ENCODE assay signal across 8 cellular contexts in the genomic region with DNA sequence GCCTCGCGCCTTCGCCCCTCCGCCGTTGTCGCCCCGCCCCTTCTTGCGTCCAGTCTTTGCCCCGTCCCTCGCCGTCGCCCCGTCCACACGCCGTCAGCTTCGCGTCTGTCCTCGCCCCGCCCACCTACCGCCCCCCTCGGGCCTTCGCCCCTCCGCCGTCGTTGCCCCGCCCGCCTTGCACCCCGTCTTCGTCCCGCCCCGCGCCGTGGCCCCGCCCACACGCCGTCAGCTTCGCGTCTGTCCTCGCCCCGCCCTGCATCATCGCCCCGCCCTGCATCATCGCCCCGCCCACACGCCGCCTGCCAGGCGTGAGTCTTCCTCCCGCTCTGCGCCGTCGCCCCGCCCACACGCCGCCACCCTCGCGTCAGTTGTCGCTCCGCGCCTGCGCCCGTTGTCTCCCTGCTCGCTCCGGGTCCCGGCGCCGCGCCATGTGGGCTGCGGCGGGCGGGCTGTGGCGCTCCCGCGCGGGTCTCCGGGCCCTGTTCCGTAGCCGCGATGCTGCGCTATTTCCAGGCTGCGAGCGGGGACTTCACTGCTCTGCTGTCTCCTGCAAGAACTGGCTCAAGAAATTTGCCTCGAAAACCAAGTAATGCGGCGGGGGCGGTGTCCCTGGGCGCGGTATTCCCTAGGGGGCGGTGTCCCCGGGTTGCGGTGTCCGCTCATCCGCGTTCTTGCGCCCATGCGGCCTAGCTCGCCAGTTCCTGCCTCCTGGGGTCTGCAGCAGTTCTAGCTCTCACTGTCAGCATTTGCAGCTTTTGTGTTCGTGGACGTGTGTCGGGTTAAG. TPM values are rescaled to one million over a fixed set of nuclear protein-coding genes. Genes with fewer than 3 reads are reported as not detected.
DNase-seq lines count a peak whose midpoint lies in the region; ATAC-seq, FAIRE-seq and TF ChIP-seq lines count a peak whose summit lies in the region.

TSS of gene RBFA (plus strand) at position 367 of the 784 bp plus-strand sequence. CDS start at position 429, 62 bp downstream.

- no peak for FAIRE-seq in H54 (lab: Jason Lieb, UNC)

- peak within 1 kb of the TSS; percentile 98 for H3K27ac Mint-ChIP-seq in nephron progenitor cell
- peak within 1 kb of the TSS; percentile 90 to 95 for H3K27ac Mint-ChIP-seq in stimulated activated naive CD8-positive, alpha-beta T cell treated with anti-CD3 and anti-CD28 coated beads, Interleukin-15, amount 100 ng/mL, for 72 hours

- peak within 1 kb of the TSS; percentile 65 for H3K4me3 ChIP-seq in RWPE2 (ENCODE audit: severe bottlenecking)
- peak within 1 kb of the TSS; percentile 96 for H3K4me3 ChIP-seq in fibroblast of the aortic adventitia (ENCODE audit: low read depth, low read length)

- peaks cover 5% of the 10 kb centered on the region for H3K27me3 Mint-ChIP-seq in nephron progenitor cell (ENCODE audit: low read depth, poor library complexity)
- H3K27me3 Mint-ChIP-seq in stimulated activated naive CD8-positive, alpha-beta T cell treated with anti-CD3 and anti-CD28 coated beads, Interleukin-15, amount 100 ng/mL, for 72 hours = no peaks in the 10 kb centered on the region

- peaks cover 25% of the 10 kb centered on the region for H3K9me3 Mint-ChIP-seq in nephron progenitor cell
- H3K9me3 Mint-ChIP-seq in stimulated activated naive CD8-positive, alpha-beta T cell treated with anti-CD3 and anti-CD28 coated beads, Interleukin-15, amount 100 ng/mL, for 72 hours = peaks cover 5 to 6% of the 10 kb centered on the region in 2 donors

- DNase-seq in ELF-1 (ENCODE audit: low read depth, low spot score) (peak; percentile 94), H54 (ENCODE audit: insufficient read length, low spot score) (peak; percentile 52), LoVo (ENCODE audit: low spot score) (peak; percentile 95), RWPE2 (ENCODE audit: low spot score) (peak; percentile 99), fibroblast of the aortic adventitia (ENCODE audit: low read depth) (peak; percentile 97), nephron progenitor cell (peak; percentile 100)
- DNase-seq in activated T-helper 9 cell treated with anti-CD3 and anti-CD28 coated beads, Interleukin-2, amount 50 U/mL, for 16 hours (ENCODE audit: low read depth) = peak; percentile 100
- peak; percentile 98 to 99 for DNase-seq in stimulated activated naive CD8-positive, alpha-beta T cell treated with anti-CD3 and anti-CD28 coated beads, Interleukin-15, amount 100 ng/mL, for 72 hours

- H3K36me3 Mint-ChIP-seq in nephron progenitor cell (ENCODE audit: low read depth) = peaks cover 53% of the 10 kb centered on the region

- TF ChIP-seq CTCF in RWPE2 (IDR thresholded peaks at IDR 0.05; ENCODE audit: poor library complexity, severe bottlenecking) (peak; percentile 52), fibroblast of the aortic adventitia (IDR thresholded peaks at IDR 0.05; ENCODE audit: insufficient read depth, low read length) (no peak), nephron progenitor cell (IDR thresholded peaks at IDR 0.05) (no peak)

- H3K9me3 ChIP-seq in RWPE2 (ENCODE audit: severe bottlenecking) = no peaks in the 10 kb centered on the region

- peak; percentile 60 for TF ChIP-seq POLR2A in H54 (IDR thresholded peaks at IDR 0.05; ENCODE audit: low read depth, low read length)

- H3K4me1 Mint-ChIP-seq in nephron progenitor cell = peaks cover 38% of the 10 kb centered on the region
- peaks cover 27% of the 10 kb centered on the region for H3K4me1 Mint-ChIP-seq in stimulated activated naive CD8-positive, alpha-beta T cell treated with anti-CD3 and anti-CD28 coated beads, Interleukin-15, amount 100 ng/mL, for 72 hours

- ATAC-seq in RWPE2 (ENCODE audit: low read depth) = peak; percentile 79
- ATAC-seq in stimulated activated naive CD8-positive, alpha-beta T cell treated with anti-CD3 and anti-CD28 coated beads, Interleukin-15, amount 100 ng/mL, for 72 hours = peak; percentile 86

- no peaks in the 10 kb centered on the region for H3K27me3 ChIP-seq in RWPE2 (ENCODE audit: insufficient read depth, poor library complexity, severe bottlenecking)

- H3K4me1 ChIP-seq in RWPE2 (ENCODE audit: insufficient read depth, poor library complexity, severe bottlenecking) = no peaks in the 10 kb centered on the region

- H3K36me3 ChIP-seq in RWPE2 (ENCODE audit: low read depth) = peaks cover 10% of the 10 kb centered on the region; the same call in 1 of the 2 replicates

- peak within 1 kb of the TSS; percentile 61 for H3K27ac ChIP-seq in RWPE2 (ENCODE audit: poor library complexity, severe bottlenecking)

- H3K4me3 Mint-ChIP-seq in nephron progenitor cell = peak within 1 kb of the TSS; percentile 90
- H3K4me3 Mint-ChIP-seq in stimulated activated naive CD8-positive, alpha-beta T cell treated with anti-CD3 and anti-CD28 coated beads, Interleukin-15, amount 100 ng/mL, for 72 hours = peak within 1 kb of the TSS; percentile 84 to 88

RNA-seq across cellular contexts. Expression of gene RBFA, which starts in this region (rescaled TPM):
- 17.6 and 20.1 TPM in 2 replicates for total RNA-seq in fibroblast of the aortic adventitia (ENCODE audit: low replicate concordance)

Comparison
In these comparisons a context has a peak if more than half of its experiments do, and no peak if none do; other contexts are left out.
1. Peak in every context shown above with its lines: DNase-seq, ATAC-seq, H3K4me3 ChIP-seq and H3K27ac ChIP-seq.